Comparison of ENCODE assay signal across 9 cellular contexts in genomic region chr22:26674211-26675190, GRCh38. TPM values are rescaled to one million over a fixed set of nuclear protein-coding genes. Genes with fewer than 3 reads are reported as not detected.
DNase-seq lines count a peak whose midpoint lies in the region; ATAC-seq and TF ChIP-seq lines count a peak whose summit lies in the region.
"Had no signal": no experiment of that assay in that cellular context is flagged by ENCODE, and none has a peak within 500 bp of the region (broad histone marks: within the 10 kb centered on the region; RNA-seq: fewer than 3 reads in every experiment).

No MANE protein-coding gene starts in this region.

- H3K9ac ChIP-seq in HUES48 (ENCODE audit: low read depth, low read length) (no peak overlapping the region), mucosa of rectum (ENCODE audit: low read depth in 1 of 2, low read length in 2 of 2) (no peak overlapping the region)

- intact Hi-C loops in CD4-positive, alpha-beta T cell (cut with DNase I, micrococcal nuclease) = loop anchor here in 1 of 2 experiments (5.0 to 10.0 kb wide), 3 partner anchors 82 to 1610 kb away; partner anchors contain the start of gene TPST2

- H3K27ac Mint-ChIP-seq in CD4-positive, alpha-beta T cell = peak overlapping the region; percentile 95
- peak overlapping the region; percentile 98 for H3K27ac Mint-ChIP-seq in activated naive CD4-positive, alpha-beta T cell treated with anti-CD3 and anti-CD28 coated beads, Interleukin-2, amount 10 ng/mL, durations not matched to agents 7 days and 5 days

- peak in 3 of 10 experiments; percentile 5 to 16 (median 12) for DNase-seq in CD4-positive, alpha-beta T cell
- peak; percentile 60 for DNase-seq in activated naive CD4-positive, alpha-beta T cell treated with anti-CD3 and anti-CD28 coated beads, Interleukin-2, amount 10 ng/mL, durations not matched to agents 7 days and 5 days
- DNase-seq in inferior parietal cortex (ENCODE audit: extremely low spot score) (no peak), OCI-M1 (lab: John Stamatoyannopoulos, UW) (no peak), CD1c-positive myeloid dendritic cell (ENCODE audit: extremely low spot score) (no peak)
- DNase-seq: midbrain had no signal

- H3K36me3 ChIP-seq in HUES48 (ENCODE audit: control insufficient read depth, insufficient read depth, low read length) (peaks cover 11% of the 10 kb centered on the region), mucosa of rectum (ENCODE audit: control insufficient read depth in 2 of 2, insufficient read depth in 2 of 2, low read length in 2 of 2) (no peaks in the 10 kb centered on the region)

- POLR2A ChIA-PET in CD4-positive, alpha-beta T cell (lab: Charles Lee) = interaction anchor here (1.1 to 4.3 kb wide), 4 partner anchors 9 to 1244 kb away, joined by 3 to 71 read pairs (median 6); partner anchors contain the start of genes HPS4, PITPNB and SRRD

- peaks cover 47% of the 10 kb centered on the region for H3K36me3 Mint-ChIP-seq in CD4-positive, alpha-beta T cell (ENCODE audit: low read depth)
- peaks cover 35% of the 10 kb centered on the region for H3K36me3 Mint-ChIP-seq in activated naive CD4-positive, alpha-beta T cell treated with anti-CD3 and anti-CD28 coated beads, Interleukin-2, amount 10 ng/mL, durations not matched to agents 7 days and 5 days

- no peak for TF ChIP-seq CTCF in CD4-positive, alpha-beta T cell (IDR thresholded peaks at IDR 0.05)

- H3K9me3 ChIP-seq in CD4-positive, alpha-beta T cell (ENCODE audit: control insufficient read depth, low read length) = no peaks in the 10 kb centered on the region
- H3K9me3 ChIP-seq in HUES48 (ENCODE audit: control insufficient read depth, insufficient read depth, low read length) = no peaks in the 10 kb centered on the region
- H3K9me3 ChIP-seq in mucosa of rectum (ENCODE audit: control insufficient read depth in 2 of 2, low read length in 2 of 2) = no peaks in the 10 kb centered on the region

- peaks cover 90% of the 10 kb centered on the region for H3K4me1 Mint-ChIP-seq in CD4-positive, alpha-beta T cell (ENCODE audit: low read depth)
- peaks cover 76% of the 10 kb centered on the region for H3K4me1 Mint-ChIP-seq in activated naive CD4-positive, alpha-beta T cell treated with anti-CD3 and anti-CD28 coated beads, Interleukin-2, amount 10 ng/mL, durations not matched to agents 7 days and 5 days

- H3K4me1 ChIP-seq in HUES48 (ENCODE audit: control insufficient read depth, insufficient read depth, low read length) (peaks cover 36% of the 10 kb centered on the region), mucosa of rectum (ENCODE audit: control insufficient read depth in 2 of 2, insufficient read depth in 2 of 2, low read length in 2 of 2) (peaks cover 17 to 24% of the 10 kb centered on the region in 2 donors)

- no peaks in the 10 kb centered on the region for H3K9me3 Mint-ChIP-seq in CD4-positive, alpha-beta T cell
- H3K9me3 Mint-ChIP-seq in activated naive CD4-positive, alpha-beta T cell treated with anti-CD3 and anti-CD28 coated beads, Interleukin-2, amount 10 ng/mL, durations not matched to agents 7 days and 5 days = no peaks in the 10 kb centered on the region

- ATAC-seq in CD4-positive, alpha-beta T cell (ENCODE audit: poor library complexity) = no peak
- no peak for ATAC-seq in GM19351 (IDR thresholded peaks at IDR 0.05; ENCODE audit: unreplicated experiment)

- H3K27me3 ChIP-seq in CD4-positive, alpha-beta T cell (ENCODE audit: control insufficient read depth, insufficient read depth, low read length) = no peaks in the 10 kb centered on the region
- H3K27me3 ChIP-seq in HUES48 (ENCODE audit: control insufficient read depth, insufficient read depth, low read length) (no peaks in the 10 kb centered on the region), mucosa of rectum (ENCODE audit: control insufficient read depth in 2 of 2, insufficient read depth in 2 of 2, low read length in 2 of 2) (no peaks in the 10 kb centered on the region)

- H3K4me3 ChIP-seq in HUES48 (ENCODE audit: low read depth, low read length) (0 out of 2 replicates have a peak overlapping the region, but pooled peaks have one; percentile 62), mucosa of rectum (ENCODE audit: low read length in 2 of 2) (peak overlapping the region; percentile 20 to 96)

- no peaks in the 10 kb centered on the region for H3K27me3 Mint-ChIP-seq in CD4-positive, alpha-beta T cell
- no peaks in the 10 kb centered on the region for H3K27me3 Mint-ChIP-seq in activated naive CD4-positive, alpha-beta T cell treated with anti-CD3 and anti-CD28 coated beads, Interleukin-2, amount 10 ng/mL, durations not matched to agents 7 days and 5 days

- CTCF ChIA-PET in CD4-positive, alpha-beta T cell (lab: Charles Lee) = interaction anchor here (0.9 to 2.4 kb wide), 4 partner anchors 9 to 310 kb away, joined by 3 to 14 read pairs (median 4); partner anchors contain the start of genes HPS4, MIAT and SRRD
- CTCF ChIA-PET in activated naive CD4-positive, alpha-beta T cell treated with anti-CD3 and anti-CD28 coated beads, Interleukin-2, amount 10 ng/mL, durations not matched to agents 7 days and 5 days (lab: Charles Lee) = interaction anchor here (0.9 to 2.3 kb wide), 8 partner anchors 10 to 195 kb away, joined by 3 to 13 read pairs (median 4); no protein-coding TSS in a partner anchor

- H3K4me3 Mint-ChIP-seq in CD4-positive, alpha-beta T cell = peak overlapping the region; percentile 97
- H3K4me3 Mint-ChIP-seq in activated naive CD4-positive, alpha-beta T cell treated with anti-CD3 and anti-CD28 coated beads, Interleukin-2, amount 10 ng/mL, durations not matched to agents 7 days and 5 days = peak overlapping the region; percentile 93

- H3K27ac ChIP-seq in CD4-positive, alpha-beta T cell (ENCODE audit: low read depth, low read length) = peak overlapping the region; percentile 90
- H3K27ac ChIP-seq in HUES48 (ENCODE audit: low read depth, low read length) (no peak overlapping the region), mucosa of rectum (ENCODE audit: low read depth in 2 of 2, low read length in 2 of 2) (peak overlapping the region in 1 of 2 donors; percentile 5)

RNA-seq across cellular contexts. Expression of gene MIAT, which starts 17.1 kb away (rescaled TPM):
- total RNA-seq in CD4-positive, alpha-beta T cell = 10 to 100 TPM; 26.8 to 27.2 TPM

RNA-seq across cellular contexts. Expression of gene CRYBA4, which starts 52.7 kb away (rescaled TPM):
- not detected for total RNA-seq in CD4-positive, alpha-beta T cell

RNA-seq across cellular contexts. Expression of gene CRYBB1, which starts 56.7 kb away (rescaled TPM):
- total RNA-seq in CD4-positive, alpha-beta T cell = not detected
